In genomic region chr16:51133130-51133529, GRCh38 we compare ENCODE assay signal across 1 cellular context.
TF ChIP-seq lines count a peak whose summit lies in the region.

No MANE protein-coding gene starts in this region.

TF ChIP-seq in H1, 55 proteins besides CTCF, POLR2A, EP300 and RAD21:
- TF ChIP-seq CHD7 (IDR thresholded peaks at IDR 0.05; ENCODE audit: insufficient replicate concordance, low read length): no peak
- TF ChIP-seq JUND (IDR thresholded peaks at IDR 0.05; ENCODE audit: low read length): no peak
- TF ChIP-seq EZH2 (IDR thresholded peaks at IDR 0.05; ENCODE audit: low read depth, low read length, severe bottlenecking): no peak
- TF ChIP-seq CHD2 (IDR thresholded peaks at IDR 0.05; ENCODE audit: low read length): no peak
